ENCODE assay signal across 9 cellular contexts in the genomic region with DNA sequence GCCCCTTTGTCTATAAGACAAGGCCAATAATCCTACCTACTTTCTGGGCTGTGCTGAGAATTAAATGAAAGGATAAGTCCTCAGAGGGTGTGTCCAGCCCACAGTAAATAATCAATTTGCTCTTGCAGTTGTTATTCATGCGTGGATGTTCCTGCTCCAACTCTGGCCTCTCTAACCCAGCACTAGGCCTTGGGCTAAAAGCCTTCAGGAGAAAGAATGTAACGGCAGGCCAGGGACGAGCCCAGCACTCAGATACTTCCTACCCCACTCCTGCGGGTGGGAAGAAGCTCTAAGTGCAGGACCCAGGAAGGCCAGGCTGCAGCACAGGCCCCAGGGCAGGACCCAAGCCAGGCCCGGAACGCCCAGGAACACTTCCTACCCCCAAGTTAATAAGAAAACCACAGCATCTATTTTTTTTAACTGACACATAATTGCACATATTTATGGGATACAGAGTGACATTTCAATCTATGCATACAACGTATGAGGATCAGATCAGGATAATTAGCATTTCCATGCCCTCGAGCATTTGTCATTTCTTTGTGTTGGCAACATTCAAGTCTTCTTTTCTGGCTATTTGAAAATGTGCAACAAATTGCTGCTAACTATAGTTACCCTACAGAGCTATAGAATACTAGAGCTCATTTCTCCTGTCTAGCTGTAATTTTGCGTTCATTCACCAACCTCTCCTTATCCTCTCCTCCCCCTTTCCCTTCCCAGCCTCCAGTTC.
DNase-seq lines count a peak whose midpoint lies in the region; ATAC-seq and TF ChIP-seq lines count a peak whose summit lies in the region.
"Had no signal": no experiment of that assay in that cellular context is flagged by ENCODE, and none has a peak within 500 bp of the region (broad histone marks: within the 10 kb centered on the region; RNA-seq: fewer than 3 reads in every experiment).

No MANE protein-coding gene starts in this region.

- H3K27ac ChIP-seq in HL-60 (replicated peaks), result 0 out of 2 replicates have a peak overlapping the region, but pooled peaks have one; percentile 15
- peak overlapping the region; percentile 89 for H3K27ac ChIP-seq in hepatocyte
- H3K27ac ChIP-seq in spleen, result peak overlapping the region in 5 of 8 donors; percentile 44 to 79 (median 70)

- no peaks in the 10 kb centered on the region for H3K36me3 ChIP-seq in hepatocyte (replicated peaks; ENCODE audit: insufficient read depth, low read depth)
- no peaks in the 10 kb centered on the region for H3K36me3 ChIP-seq in spleen

- TF ChIP-seq POLR2A in spleen (IDR thresholded peaks at IDR 0.05), result no peak

- H3K79me2 ChIP-seq in hepatocyte, result no peaks in the 10 kb centered on the region

- peak overlapping the region; percentile 82 for H3K27ac Mint-ChIP-seq in activated T-helper 17 cell treated with anti-CD3 and anti-CD28 coated beads, Interleukin-2, amount 50 U/mL, for 72 hours

- no peaks in the 10 kb centered on the region for H3K27me3 Mint-ChIP-seq in activated T-helper 17 cell treated with anti-CD3 and anti-CD28 coated beads, Interleukin-2, amount 50 U/mL, for 72 hours

- intact Hi-C loops in spleen (cut with DNase I; ENCODE audit: low total_unique reads), result no loop called here

- H2AFZ ChIP-seq in hepatocyte, result peak overlapping the region; percentile 12

- H3K36me3 Mint-ChIP-seq in activated T-helper 17 cell treated with anti-CD3 and anti-CD28 coated beads, Interleukin-2, amount 50 U/mL, for 72 hours (ENCODE audit: low read depth), result no peaks in the 10 kb centered on the region

- no peaks in the 10 kb centered on the region for H3K27me3 ChIP-seq in HL-60 (ENCODE audit: insufficient read depth, poor library complexity, severe bottlenecking)
- H3K27me3 ChIP-seq in hepatocyte, result no peaks in the 10 kb centered on the region
- no peaks in the 10 kb centered on the region for H3K27me3 ChIP-seq in spleen (replicated peaks in 1 of 7)

- H3K9me3 Mint-ChIP-seq in activated T-helper 17 cell treated with anti-CD3 and anti-CD28 coated beads, Interleukin-2, amount 50 U/mL, for 72 hours, result no peaks in the 10 kb centered on the region

- no peaks in the 10 kb centered on the region for H4K20me1 ChIP-seq in hepatocyte (ENCODE audit: insufficient read depth, poor library complexity, severe bottlenecking)

- 48% methylated on average over 9 of the region's 9 CpGs for WGBS in hepatocyte (ENCODE audit: low lambda C conversion rate, missing lambda C conversion rate)
- 78 to 91% (median 81%) methylated on average over 9 of the region's 9 CpGs for WGBS in spleen, 5 donors

- no peak for ATAC-seq in activated T-helper 17 cell treated with anti-CD3 and anti-CD28 coated beads, Interleukin-2, amount 50 U/mL, for 72 hours (replicated peaks)
- ATAC-seq in GM19395 (IDR thresholded peaks at IDR 0.05; ENCODE audit: unreplicated experiment), result no peak
- no peak for ATAC-seq in GM19324 (IDR thresholded peaks at IDR 0.05; ENCODE audit: low FRiP score, unreplicated experiment)

- H3K9me3 ChIP-seq in hepatocyte (ENCODE audit: low read depth), result no peaks in the 10 kb centered on the region
- no peaks in the 10 kb centered on the region for H3K9me3 ChIP-seq in spleen

- peaks cover 32% of the 10 kb centered on the region for H3K4me1 ChIP-seq in hepatocyte (ENCODE audit: insufficient read depth)
- peaks cover 0 to 8% (median 0%) of the 10 kb centered on the region in 6 donors for H3K4me1 ChIP-seq in spleen

- H3K4me3 Mint-ChIP-seq in activated T-helper 17 cell treated with anti-CD3 and anti-CD28 coated beads, Interleukin-2, amount 50 U/mL, for 72 hours, result peak overlapping the region; percentile 43

- H3K9me2 ChIP-seq in hepatocyte (replicated peaks; ENCODE audit: insufficient read depth), result no peaks in the 10 kb centered on the region

- no peak for TF ChIP-seq CTCF in HL-60 (IDR thresholded peaks at IDR 0.05; ENCODE audit: insufficient read depth, low read length)
- TF ChIP-seq CTCF in hepatocyte (IDR thresholded peaks at IDR 0.05; ENCODE audit: poor library complexity), result no peak
- TF ChIP-seq CTCF in spleen (IDR thresholded peaks at IDR 0.05 in 8 of 11, conservative IDR thresholded peaks at IDR 0.05 in 3 of 11), result no peak

- no peak for DNase-seq in HL-60 (ENCODE audit: low read depth in 1 of 2, low spot score in 1 of 2)
- DNase-seq in hepatocyte (ENCODE audit: low spot score), result peak; percentile 32
- no peak for DNase-seq in spleen
- no peak for DNase-seq in NCI-H1105 (lab: John Stamatoyannopoulos, UW)
- DNase-seq: DMS153, NCI-H82 had no signal

- H3K4me2 ChIP-seq in hepatocyte, result peak overlapping the region; percentile 10

- H3K4me3 ChIP-seq in HL-60 (replicated peaks; ENCODE audit: insufficient read depth, low read length) (no peak overlapping the region), hepatocyte (no peak overlapping the region), spleen (no peak overlapping the region)

- H3K4me1 Mint-ChIP-seq in activated T-helper 17 cell treated with anti-CD3 and anti-CD28 coated beads, Interleukin-2, amount 50 U/mL, for 72 hours, result peaks cover 26% of the 10 kb centered on the region

Comparison
In these comparisons a context has a peak if more than half of its experiments do, and no peak if none do; other contexts are left out.
1. H3K27ac ChIP-seq: peak in every context shown above with its lines; median percentile 89 in hepatocyte; 70 in spleen; 15 in HL-60.